Comparison of ENCODE assay signal across 8 cellular contexts in the genomic region with DNA sequence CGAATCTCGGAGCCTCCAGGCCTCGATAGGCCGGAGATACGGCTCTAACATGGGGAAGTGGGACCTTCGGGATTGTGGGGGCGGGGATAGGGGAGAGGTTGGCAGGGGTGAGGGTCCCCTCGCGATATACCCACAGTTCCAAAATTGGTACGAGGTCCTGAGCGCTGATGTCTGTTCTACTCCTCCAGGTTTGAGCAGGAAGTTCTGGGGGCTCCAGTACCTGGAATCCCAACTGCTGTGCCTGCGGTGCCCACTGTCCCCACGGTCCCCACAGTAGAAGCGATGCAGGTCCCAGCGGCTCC. TPM values are rescaled to one million over a fixed set of nuclear protein-coding genes. Genes with fewer than 3 reads are reported as not detected.
DNase-seq lines count a peak whose midpoint lies in the region; ATAC-seq, FAIRE-seq and TF ChIP-seq lines count a peak whose summit lies in the region.

No MANE protein-coding gene starts in this region.

- H3K27me3 ChIP-seq in A673 (replicated peaks; ENCODE audit: insufficient read depth, low read depth, low read length, poor library complexity): no peaks in the 10 kb centered on the region
- H3K27me3 ChIP-seq in K562 (ENCODE audit: control insufficient read depth in 2 of 2, insufficient read depth in 2 of 2, low read length in 2 of 2): no peaks in the 10 kb centered on the region

- 0% methylated on average over 15 of the region's 15 CpGs for WGBS in K562 (ENCODE audit: insufficient coverage, low coverage, missing lambda C conversion rate)

- H3K9me1 ChIP-seq in K562 (ENCODE audit: control insufficient read depth, insufficient read depth, low read length): no peaks in the 10 kb centered on the region

- POLR2A ChIA-PET in A673 (lab: Charles Lee; ENCODE audit: low non-redundant PET) (no interaction called here), K562 (lab: Yijun Ruan, JAX) (interaction anchor here (1.0 kb wide), 1 partner anchor 28 kb away, joined by 3 read pairs; no protein-coding TSS in a partner anchor)

- TF ChIP-seq CTCF in A673 (conservative IDR thresholded peaks at IDR 0.05; ENCODE audit: low read depth, low read length) (no peak), HFFc6 (IDR thresholded peaks at IDR 0.05) (no peak), K562 (IDR thresholded peaks at IDR 0.05 in 2 of 3, conservative IDR thresholded peaks at IDR 0.05 in 1 of 3; ENCODE audit: insufficient read depth in 2 of 3, low read depth in 1 of 3, low read length in 3 of 3) (no peak), mesothelial cell of epicardium (IDR thresholded peaks at IDR 0.05; ENCODE audit: unreplicated experiment) (no peak)

- TF ChIP-seq RAD21 in K562 (CRISPR knock-in tag; conservative IDR thresholded peaks at IDR 0.05 in 1 of 2, IDR thresholded peaks at IDR 0.05 in 1 of 2): no peak

- H3K79me2 ChIP-seq in K562 (ENCODE audit: control insufficient read depth, insufficient read depth, low read length): peaks cover 10% of the 10 kb centered on the region

- peaks cover 35% of the 10 kb centered on the region for H3K36me3 Mint-ChIP-seq in HFFc6 (ENCODE audit: low read depth)
- H3K36me3 Mint-ChIP-seq in mesothelial cell of epicardium: peaks cover 20% of the 10 kb centered on the region

- CTCF ChIA-PET in A673 (lab: Charles Lee) (no interaction called here), K562 (lab: Yijun Ruan, JAX; ENCODE audit: low intra/inter-chr PET ratio) (no interaction called here)

- TF ChIP-seq EP300 in K562 (IDR thresholded peaks at IDR 0.05; ENCODE audit: low read length): no peak

- H3K27me3 Mint-ChIP-seq in HFFc6 (ENCODE audit: insufficient read depth) (peaks cover 6% of the 10 kb centered on the region; the same call in 1 of the 2 replicates), mesothelial cell of epicardium (ENCODE audit: low read depth) (peaks cover 2% of the 10 kb centered on the region)

- H3K36me3 ChIP-seq in A673 (ENCODE audit: insufficient read depth, low read length, poor library complexity, severe bottlenecking) (peaks cover 37% of the 10 kb centered on the region), K562 (ENCODE audit: control insufficient read depth, insufficient read depth, low read length) (peaks cover 42% of the 10 kb centered on the region; the same call in 2 of the 3 replicates)

- H3K4me3 Mint-ChIP-seq in HFFc6 (peak overlapping the region; percentile 99), mesothelial cell of epicardium (peak overlapping the region; percentile 98)

- H3K4me1 ChIP-seq in A673 (ENCODE audit: insufficient read depth, low read length, poor library complexity, severe bottlenecking) (peaks cover 7% of the 10 kb centered on the region), K562 (replicated peaks in 1 of 2; ENCODE audit: control insufficient read depth in 2 of 2, insufficient read depth in 2 of 2, low read length in 2 of 2) (peaks cover 4 to 20% of the 10 kb centered on the region in 2 experiments; a peak in 3 of 5 replicates)

- no peaks in the 10 kb centered on the region for H3K9me3 Mint-ChIP-seq in HFFc6
- H3K9me3 Mint-ChIP-seq in mesothelial cell of epicardium: no peaks in the 10 kb centered on the region

- H3K9ac ChIP-seq in K562 (ENCODE audit: insufficient read depth in 1 of 2, low read depth in 2 of 2, low read length in 2 of 2): peak overlapping the region; percentile 93 to 99

- TSS peak; percentile 52 for BruUV-seq in A673 (replicated peaks; lab: Mats Ljungman, UMichigan)
- BruUV-seq in K562 (replicated peaks; lab: Mats Ljungman, UMichigan): TSS peak; percentile 74

- intact Hi-C loops in A673 (cut with micrococcal nuclease; ENCODE audit: unreplicated experiment) (no loop called here), K562 (cut with micrococcal nuclease) (no loop called here)

- no peak for ATAC-seq in K562

- H4K20me1 ChIP-seq in K562 (replicated peaks; ENCODE audit: control insufficient read depth, insufficient read depth, low read length): no peaks in the 10 kb centered on the region

- H3K4me3 ChIP-seq in A673 (ENCODE audit: low read depth, low read length, poor library complexity, severe bottlenecking) (peak overlapping the region; percentile 99), K562 (peak overlapping the region; percentile 100)

- in situ Hi-C loops in K562 (cut with MboI): no loop called here

- TF ChIP-seq POLR2A in K562 (conservative IDR thresholded peaks at IDR 0.05): no peak

- peak overlapping the region; percentile 86 for H2AFZ ChIP-seq in K562 (ENCODE audit: low read depth, low read length)

- FAIRE-seq in K562 (lab: Jason Lieb, UNC): no peak

- no peaks in the 10 kb centered on the region for H3K9me3 ChIP-seq in A673 (ENCODE audit: low read depth, low read length, poor library complexity, severe bottlenecking)
- H3K9me3 ChIP-seq in K562 (replicated peaks; ENCODE audit: control insufficient read depth, insufficient read depth, low read depth, low read length): no peaks in the 10 kb centered on the region

- H3K27ac Mint-ChIP-seq in HFFc6 (peak overlapping the region; percentile 99), mesothelial cell of epicardium (peak overlapping the region; percentile 99)

- peak overlapping the region; percentile 99 for H3K4me2 ChIP-seq in K562 (ENCODE audit: insufficient read depth, low read length)

- peak overlapping the region; percentile 86 for H3K27ac ChIP-seq in A673 (ENCODE audit: low read depth, low read length, poor library complexity, severe bottlenecking)
- H3K27ac ChIP-seq in K562 (ENCODE audit: extremely low read depth, low read depth, low read length): peak overlapping the region; percentile 70

- DNase-seq in A673 (ENCODE audit: low spot score) (no peak), HFFc6 (no peak), K562 (ENCODE audit: extremely low read depth in 1 of 4, low spot score in 3 of 4) (no peak), mesothelial cell of epicardium (ENCODE audit: low spot score in 2 of 2, unreplicated experiment in 2 of 2) (no peak), NCI-H2029 treated with DMSO at 0.1 percent for 48 hours (lab: John Stamatoyannopoulos, UW) (no peak), AG20443 (ENCODE audit: low spot score) (no peak), epidermal melanocyte (ENCODE audit: insufficient read length, low spot score) (no peak)
- no peak for DNase-seq in stimulated activated naive CD4-positive, alpha-beta T cell treated with Interleukin-2 at 50 U/mL for 16 hours (lab: John Stamatoyannopoulos, UW)

- H3K4me1 Mint-ChIP-seq in HFFc6 (ENCODE audit: low read depth) (peaks cover 12% of the 10 kb centered on the region), mesothelial cell of epicardium (peaks cover 11% of the 10 kb centered on the region)

RNA-seq across cellular contexts. Expression of a gene that starts 0.4 kb away (rescaled TPM):
- 104 and 106 TPM in 2 replicates for total RNA-seq in A673 (2021)
- total RNA-seq in HFFc6 (2021; fragmentation: NEBNext Ultra II Directional; extraction: Animal tissue kit (Norgen Biotek cat#: 25700)): 100 to 1,000 TPM; 110 to 129 (median 120) TPM
- total RNA-seq in K562 (2011; cell fraction: chromatin; rRNA removed; ENCODE audit: low replicate concordance): 12.1 and 19.6 TPM in 2 replicates
- 19.0 and 21.1 TPM in 2 replicates for total RNA-seq in K562 (2011; cell fraction: nucleolus; rRNA removed)
- total RNA-seq in K562 (2011; cell fraction: nucleoplasm; rRNA removed): 19.6 and 26.1 TPM in 2 replicates
- total RNA-seq in K562 (2014; rRNA removed): 132 and 171 TPM in 2 replicates
- total RNA-seq in K562 (2014; rRNA removed; fragmentation: Illumina TruSeq; extraction: Trizol): 12.7 and 20.7 TPM in 2 replicates
- 46.4 and 51.5 TPM in 2 replicates for total RNA-seq in K562 (2015; rRNA removed; fragmentation: Illumina TruSeq; extraction: Trizol)
- total RNA-seq in K562 (2021): 145 and 149 TPM in 2 replicates
- polyA plus RNA-seq in K562 (2011; rRNA removed): 31.8 and 46.6 TPM in 2 replicates
- polyA plus RNA-seq in K562 (2011; cell fraction: cytosol; rRNA removed): 50.1 and 125 TPM in 2 replicates
- 21.3 and 28.1 TPM in 2 replicates for polyA plus RNA-seq in K562 (2011; cell fraction: nucleus; rRNA removed)
- polyA plus RNA-seq in K562 (2012): 85.2 and 92.8 TPM in 2 replicates
- polyA plus RNA-seq in K562 (2014; fragmentation: Illumina TruSeq; extraction: Trizol): 32.4 and 69.0 TPM in 2 replicates
- 1 to 10 TPM; 5.7 to 8.2 TPM for polyA plus RNA-seq in K562 (2014; fragmentation: Nextera tagmentation; extraction: Ambion mirVana)
- 96.7 and 123 TPM in 2 replicates for polyA plus RNA-seq in K562 (2014; rRNA removed)
- 13.3 and 15.7 TPM in 2 replicates for polyA minus RNA-seq in K562 (2011; rRNA and poly(A)+ RNA removed)
- 37.6 and 41.4 TPM in 2 replicates for polyA minus RNA-seq in K562 (2011; cell fraction: cytosol; rRNA and poly(A)+ RNA removed)
- 4.6 and 7.0 TPM in 2 replicates for polyA minus RNA-seq in K562 (2011; cell fraction: nucleus; rRNA and poly(A)+ RNA removed)
- total RNA-seq in mesothelial cell of epicardium: 63.7 to 70.6 TPM (median 66.4 TPM) in 3 replicates

RNA-seq across cellular contexts. Expression of a gene that starts 12.3 kb away (rescaled TPM):
- total RNA-seq in A673 (2021) (0.73 and 1.3 TPM in 2 replicates), K562 (2014; rRNA removed) (3.0 and 3.5 TPM in 2 replicates), K562 (2014; rRNA removed; fragmentation: Illumina TruSeq; extraction: Trizol) (0.11 TPM in 1 of 2 replicates, not detected in the other), K562 (2015; rRNA removed; fragmentation: Illumina TruSeq; extraction: Trizol) (0.57 and 1.2 TPM in 2 replicates), K562 (2021) (2.9 and 3.7 TPM in 2 replicates), mesothelial cell of epicardium (1.4 to 2.1 TPM (median 1.5 TPM) in 3 replicates)
- total RNA-seq in HFFc6 (2021; fragmentation: NEBNext Ultra II Directional; extraction: Animal tissue kit (Norgen Biotek cat#: 25700)): 1 to 10 TPM in 5 of 6 experiments, under 1 TPM in 1; 0.71 to 2.2 (median 1.4) TPM
- total RNA-seq in K562 (2011; cell fraction: chromatin; rRNA removed; ENCODE audit: low replicate concordance): 0.97 TPM in 1 of 2 replicates, not detected in the other
- total RNA-seq in K562 (2011; cell fraction: nucleolus; rRNA removed): 1.3 and 1.7 TPM in 2 replicates
- 0.73 and 0.76 TPM in 2 replicates for total RNA-seq in K562 (2011; cell fraction: nucleoplasm; rRNA removed)
- polyA plus RNA-seq in K562 (2011; rRNA removed) (0.22 and 0.33 TPM in 2 replicates), K562 (2014; fragmentation: Illumina TruSeq; extraction: Trizol) (0.55 and 2.6 TPM in 2 replicates), K562 (2014; fragmentation: Nextera tagmentation; extraction: Ambion mirVana) (under 1 TPM; 0.11 to 0.13 TPM), K562 (2014; rRNA removed) (2.4 and 2.6 TPM in 2 replicates)
- 0.28 and 1.6 TPM in 2 replicates for polyA plus RNA-seq in K562 (2011; cell fraction: cytosol; rRNA removed)
- polyA plus RNA-seq in K562 (2011; cell fraction: nucleus; rRNA removed): 0.42 and 2.4 TPM in 2 replicates
- 2.7 TPM in 2 replicates for polyA plus RNA-seq in K562 (2012)
- 0.14 TPM in 1 of 2 replicates, not detected in the other for polyA minus RNA-seq in K562 (2011; rRNA and poly(A)+ RNA removed)
- not detected in 2 replicates for polyA minus RNA-seq in K562 (2011; cell fraction: cytosol; rRNA and poly(A)+ RNA removed)
- 0.94 and 1.1 TPM in 2 replicates for polyA minus RNA-seq in K562 (2011; cell fraction: nucleus; rRNA and poly(A)+ RNA removed)

RNA-seq across cellular contexts. Expression of a gene that starts 16.7 kb away (rescaled TPM):
- total RNA-seq in A673 (2021): 31.1 and 33.5 TPM in 2 replicates
- 10 to 100 TPM in 5 of 6 experiments, 1 to 10 TPM in 1; 6.6 to 13.9 (median 12.2) TPM for total RNA-seq in HFFc6 (2021; fragmentation: NEBNext Ultra II Directional; extraction: Animal tissue kit (Norgen Biotek cat#: 25700))
- total RNA-seq in K562 (2011; cell fraction: chromatin; rRNA removed; ENCODE audit: low replicate concordance): 51.5 and 132 TPM in 2 replicates
- total RNA-seq in K562 (2011; cell fraction: nucleolus; rRNA removed): 81.6 and 90.9 TPM in 2 replicates
- 63.4 TPM in 2 replicates for total RNA-seq in K562 (2011; cell fraction: nucleoplasm; rRNA removed)
- total RNA-seq in K562 (2014; rRNA removed): 34.1 and 42.5 TPM in 2 replicates
- total RNA-seq in K562 (2014; rRNA removed; fragmentation: Illumina TruSeq; extraction: Trizol): 9.0 and 10.9 TPM in 2 replicates
- 11.3 and 12.1 TPM in 2 replicates for total RNA-seq in K562 (2015; rRNA removed; fragmentation: Illumina TruSeq; extraction: Trizol)
- total RNA-seq in K562 (2021): 38.1 and 41.3 TPM in 2 replicates
- polyA plus RNA-seq in K562 (2011; rRNA removed): 14.2 and 19.9 TPM in 2 replicates
- polyA plus RNA-seq in K562 (2011; cell fraction: cytosol; rRNA removed): 12.2 and 17.1 TPM in 2 replicates
- polyA plus RNA-seq in K562 (2011; cell fraction: nucleus; rRNA removed): 161 and 209 TPM in 2 replicates
- 23.5 and 33.1 TPM in 2 replicates for polyA plus RNA-seq in K562 (2012)
- polyA plus RNA-seq in K562 (2014; fragmentation: Illumina TruSeq; extraction: Trizol): 14.8 and 20.5 TPM in 2 replicates
- polyA plus RNA-seq in K562 (2014; fragmentation: Nextera tagmentation; extraction: Ambion mirVana): 1 to 10 TPM; 3.5 to 4.1 TPM
- polyA plus RNA-seq in K562 (2014; rRNA removed): 37.8 and 38.3 TPM in 2 replicates
- 3.4 and 5.9 TPM in 2 replicates for polyA minus RNA-seq in K562 (2011; rRNA and poly(A)+ RNA removed)
- 7.5 and 8.7 TPM in 2 replicates for polyA minus RNA-seq in K562 (2011; cell fraction: cytosol; rRNA and poly(A)+ RNA removed)
- polyA minus RNA-seq in K562 (2011; cell fraction: nucleus; rRNA and poly(A)+ RNA removed): 20.7 and 21.9 TPM in 2 replicates
- total RNA-seq in mesothelial cell of epicardium: 28.7 to 33.8 TPM (median 29.0 TPM) in 3 replicates

RNA-seq across cellular contexts. Expression of a gene that starts 18.8 kb away (rescaled TPM):
- total RNA-seq in A673 (2021): 456 and 467 TPM in 2 replicates
- total RNA-seq in HFFc6 (2021; fragmentation: NEBNext Ultra II Directional; extraction: Animal tissue kit (Norgen Biotek cat#: 25700)): 100 to 1,000 TPM; 375 to 463 (median 413) TPM
- total RNA-seq in K562 (2011; cell fraction: chromatin; rRNA removed; ENCODE audit: low replicate concordance): 34.6 and 63.8 TPM in 2 replicates
- total RNA-seq in K562 (2011; cell fraction: nucleolus; rRNA removed): 128 and 147 TPM in 2 replicates
- 127 and 158 TPM in 2 replicates for total RNA-seq in K562 (2011; cell fraction: nucleoplasm; rRNA removed)
- 777 and 1,094 TPM in 2 replicates for total RNA-seq in K562 (2014; rRNA removed)
- 1,091 and 1,219 TPM in 2 replicates for total RNA-seq in K562 (2014; rRNA removed; fragmentation: Illumina TruSeq; extraction: Trizol)
- total RNA-seq in K562 (2015; rRNA removed; fragmentation: Illumina TruSeq; extraction: Trizol): 1,062 and 1,116 TPM in 2 replicates
- 826 and 961 TPM in 2 replicates for total RNA-seq in K562 (2021)
- polyA plus RNA-seq in K562 (2011; rRNA removed): 963 and 1,008 TPM in 2 replicates
- 1,680 and 1,786 TPM in 2 replicates for polyA plus RNA-seq in K562 (2011; cell fraction: cytosol; rRNA removed)
- 429 and 540 TPM in 2 replicates for polyA plus RNA-seq in K562 (2011; cell fraction: nucleus; rRNA removed)
- 1,082 and 1,282 TPM in 2 replicates for polyA plus RNA-seq in K562 (2012)
- 1,441 and 1,704 TPM in 2 replicates for polyA plus RNA-seq in K562 (2014; fragmentation: Illumina TruSeq; extraction: Trizol)
- 1,000 to 10,000 TPM; 2,325 to 2,393 TPM for polyA plus RNA-seq in K562 (2014; fragmentation: Nextera tagmentation; extraction: Ambion mirVana)
- 1,426 and 1,451 TPM in 2 replicates for polyA plus RNA-seq in K562 (2014; rRNA removed)
- 681 and 736 TPM in 2 replicates for polyA minus RNA-seq in K562 (2011; rRNA and poly(A)+ RNA removed)
- 247 and 280 TPM in 2 replicates for polyA minus RNA-seq in K562 (2011; cell fraction: cytosol; rRNA and poly(A)+ RNA removed)
- 57.8 and 131 TPM in 2 replicates for polyA minus RNA-seq in K562 (2011; cell fraction: nucleus; rRNA and poly(A)+ RNA removed)
- 273 to 293 TPM (median 284 TPM) in 3 replicates for total RNA-seq in mesothelial cell of epicardium

RNA-seq across cellular contexts. Expression of a gene that starts 37.0 kb away (rescaled TPM):
- not detected in 2 replicates for total RNA-seq in A673 (2021)
- under 1 TPM in 1 of 6 experiments, not detected in 5; 0.18 TPM for total RNA-seq in HFFc6 (2021; fragmentation: NEBNext Ultra II Directional; extraction: Animal tissue kit (Norgen Biotek cat#: 25700))
- total RNA-seq in K562 (2011; cell fraction: chromatin; rRNA removed; ENCODE audit: low replicate concordance): not detected in 2 replicates
- total RNA-seq in K562 (2011; cell fraction: nucleolus; rRNA removed): 0.33 TPM in 1 of 2 replicates, not detected in the other
- not detected in 2 replicates for total RNA-seq in K562 (2011; cell fraction: nucleoplasm; rRNA removed)
- total RNA-seq in K562 (2014; rRNA removed): not detected in 2 replicates
- not detected in 2 replicates for total RNA-seq in K562 (2014; rRNA removed; fragmentation: Illumina TruSeq; extraction: Trizol)
- not detected in 2 replicates for total RNA-seq in K562 (2015; rRNA removed; fragmentation: Illumina TruSeq; extraction: Trizol)
- not detected in 2 replicates for total RNA-seq in K562 (2021)
- 0.06 TPM in 1 of 2 replicates, not detected in the other for polyA plus RNA-seq in K562 (2011; rRNA removed)
- polyA plus RNA-seq in K562 (2011; cell fraction: cytosol; rRNA removed): not detected in 2 replicates
- 0.10 TPM in 1 of 2 replicates, not detected in the other for polyA plus RNA-seq in K562 (2011; cell fraction: nucleus; rRNA removed)
- 0.08 TPM in 1 of 2 replicates, not detected in the other for polyA plus RNA-seq in K562 (2012)
- not detected in 2 replicates for polyA plus RNA-seq in K562 (2014; fragmentation: Illumina TruSeq; extraction: Trizol)
- polyA plus RNA-seq in K562 (2014; fragmentation: Nextera tagmentation; extraction: Ambion mirVana): under 1 TPM in 1 of 2 experiments, not detected in 1; 0.13 TPM
- polyA plus RNA-seq in K562 (2014; rRNA removed): not detected in 2 replicates
- polyA minus RNA-seq in K562 (2011; rRNA and poly(A)+ RNA removed): not detected in 2 replicates
- polyA minus RNA-seq in K562 (2011; cell fraction: cytosol; rRNA and poly(A)+ RNA removed): not detected in 2 replicates
- not detected in 2 replicates for polyA minus RNA-seq in K562 (2011; cell fraction: nucleus; rRNA and poly(A)+ RNA removed)
- total RNA-seq in mesothelial cell of epicardium: 1.8 to 2.3 TPM (median 2.0 TPM) in 3 replicates
